Comparison of ENCODE assay signal across 8 cellular contexts in genomic region chr15:35546581-35547381, GRCh38. TPM values are rescaled to one million over a fixed set of nuclear protein-coding genes. Genes with fewer than 3 reads are reported as not detected.
DNase-seq lines count a peak whose midpoint lies in the region; ATAC-seq, FAIRE-seq and TF ChIP-seq lines count a peak whose summit lies in the region.

No MANE protein-coding gene starts in this region.

- H3K9me3 ChIP-seq in A549: no peaks in the 10 kb centered on the region

- H3K36me3 Mint-ChIP-seq in endothelial cell (ENCODE audit: low read depth, unreplicated experiment) (peaks cover 3% of the 10 kb centered on the region), neural crest cell (ENCODE audit: low read depth) (peaks cover 3% of the 10 kb centered on the region)

- H3K4me3 Mint-ChIP-seq in endothelial cell (ENCODE audit: unreplicated experiment): peak overlapping the region; percentile 47
- H3K4me3 Mint-ChIP-seq in neural crest cell: peak overlapping the region; percentile 98

- ATAC-seq in A549 (peak; percentile 15 to 33; a peak in 5 of 6 replicates), GM19467 (IDR thresholded peaks at IDR 0.05; ENCODE audit: unreplicated experiment) (peak; percentile 29)

- TF ChIP-seq RAD21 in A549 (conservative IDR thresholded peaks at IDR 0.05 in 1 of 2, IDR thresholded peaks at IDR 0.05 in 1 of 2): no peak

- peak overlapping the region; percentile 91 to 97 for H3K27ac ChIP-seq in A549

- H3K4me2 ChIP-seq in A549: peak overlapping the region; percentile 85

- TF ChIP-seq CTCF in A549 (IDR thresholded peaks at IDR 0.05): no peak
- TF ChIP-seq CTCF in endothelial cell (IDR thresholded peaks at IDR 0.05; ENCODE audit: unreplicated experiment): no peak
- no peak for TF ChIP-seq CTCF in neural crest cell (conservative IDR thresholded peaks at IDR 0.05)

- H3K4me1 Mint-ChIP-seq in endothelial cell (ENCODE audit: unreplicated experiment): peaks cover 25% of the 10 kb centered on the region
- peaks cover 38% of the 10 kb centered on the region for H3K4me1 Mint-ChIP-seq in neural crest cell

- no peak for DNase-seq in A549 (ENCODE audit: low read depth in 1 of 2, low spot score in 1 of 2)
- peak; percentile 2 for DNase-seq in NAMALWA (ENCODE audit: low spot score)
- no peak for DNase-seq in endothelial cell (ENCODE audit: low spot score)
- DNase-seq in neural crest cell (ENCODE audit: low read depth, low spot score): no peak
- no peak for DNase-seq in stimulated activated CD4-positive, alpha-beta T cell treated with anti-CD3 and anti-CD28 coated beads, Interleukin-12 subunit alpha, Interleukin-12 subunit beta, amount 100 ng/mL, for 4 hours
- DNase-seq in GM19238 (ENCODE audit: insufficient read length, low spot score): no peak
- no peak for DNase-seq in DMS114 treated with DMSO at 0.1 percent for 48 hours (lab: John Stamatoyannopoulos, UW; ENCODE audit: unreplicated experiment)

- H3K4me3 ChIP-seq in A549: peak overlapping the region; percentile 67

- TF ChIP-seq POLR2A in A549 (IDR thresholded peaks at IDR 0.05; ENCODE audit: low read length): no peak

- H3K27me3 Mint-ChIP-seq in endothelial cell (ENCODE audit: unreplicated experiment): peaks cover 7% of the 10 kb centered on the region
- H3K27me3 Mint-ChIP-seq in neural crest cell (ENCODE audit: low read depth): no peaks in the 10 kb centered on the region

- TF ChIP-seq EP300 in A549 (IDR thresholded peaks at IDR 0.05): no peak

- peaks cover 11% of the 10 kb centered on the region; the same call in 2 of the 3 replicates for H3K4me1 ChIP-seq in A549

- H3K27ac Mint-ChIP-seq in endothelial cell (ENCODE audit: unreplicated experiment) (peak overlapping the region; percentile 86), neural crest cell (ENCODE audit: unreplicated experiment) (peak overlapping the region; percentile 96)

- POLR2A ChIA-PET in A549 (lab: Yijun Ruan, JAX): interaction anchor here (1.0 to 1.1 kb wide), 2 partner anchors 8 to 101 kb away, joined by 4 read pairs; no protein-coding TSS in a partner anchor

- CTCF ChIA-PET in A549 (lab: Yijun Ruan, JAX): no interaction called here

- H3K9me3 Mint-ChIP-seq in endothelial cell (ENCODE audit: unreplicated experiment) (peaks cover 3% of the 10 kb centered on the region), neural crest cell (peaks cover 2% of the 10 kb centered on the region)

- 64% methylated on average over 11 of the region's 11 CpGs for WGBS in A549 (ENCODE audit: missing lambda C conversion rate)

- FAIRE-seq in A549 (lab: Jason Lieb, UNC): no peak

TF ChIP-seq in A549, 52 proteins besides CTCF, POLR2A, EP300 and RAD21:
- no peak for TF ChIP-seq FOSB (CRISPR knock-in tag; IDR thresholded peaks at IDR 0.05)
- TF ChIP-seq ZC3H11A (IDR thresholded peaks at IDR 0.05): no peak
- TF ChIP-seq MAFK (IDR thresholded peaks at IDR 0.05; ENCODE audit: partially characterized antibody): no peak
- TF ChIP-seq ATOH8 (CRISPR knock-in tag; IDR thresholded peaks at IDR 0.05; ENCODE audit: low read depth): no peak
- TF ChIP-seq RCOR1 (IDR thresholded peaks at IDR 0.05; ENCODE audit: low read depth, low read length): no peak
- TF ChIP-seq ELK1 (IDR thresholded peaks at IDR 0.05; ENCODE audit: low read depth, low read length): no peak
TF ChIP-seq in A549: peak in this region for 0.

RNA-seq across cellular contexts. Expression of gene DPH6, which starts 0.8 kb away (rescaled TPM):
- polyA plus RNA-seq in A549 (2011; rRNA removed) (23.2 and 33.6 TPM in 2 replicates), A549 (2017; fragmentation: RNase III; extraction: RNeasy Plus Mini Kit Qiagen cat#74134 plus additional on column Dnase treatment) (11.0 to 14.3 TPM (median 13.9 TPM) in 3 replicates)
- 18.9 and 24.9 TPM in 2 replicates for polyA plus RNA-seq in A549 (2012; cell fraction: cytosol; rRNA removed)
- polyA plus RNA-seq in A549 (2012; cell fraction: nucleus; rRNA removed): 4.1 and 7.6 TPM in 2 replicates
- polyA minus RNA-seq in A549 (2011; rRNA and poly(A)+ RNA removed): 23.6 and 25.0 TPM in 2 replicates
- total RNA-seq in endothelial cell (ENCODE audit: unreplicated experiment) (10.6 TPM), neural crest cell (18.0 and 20.1 TPM in 2 replicates)
